15 cellular contexts compared by ENCODE assay signal in genomic region chr1:54857741-54858665, GRCh38. TPM values are rescaled to one million over a fixed set of nuclear protein-coding genes. Genes with fewer than 3 reads are reported as not detected.
DNase-seq lines count a peak whose midpoint lies in the region; ATAC-seq and TF ChIP-seq lines count a peak whose summit lies in the region.
"Had no signal": no experiment of that assay in that cellular context is flagged by ENCODE, and none has a peak within 500 bp of the region (broad histone marks: within the 10 kb centered on the region; RNA-seq: fewer than 3 reads in every experiment).

No MANE protein-coding gene starts in this region.

- peaks cover 4% of the 10 kb centered on the region for H3K79me1 ChIP-seq in trophoblast cell (ENCODE audit: low read length)

- intact Hi-C loops in Panc1 (cut with micrococcal nuclease; ENCODE audit: unreplicated experiment), result no loop called here

- no peaks in the 10 kb centered on the region for H3K4me1 ChIP-seq in Panc1 (ENCODE audit: control insufficient read depth, insufficient read depth, low read length)
- peaks cover 24 to 32% of the 10 kb centered on the region in 2 experiments for H3K4me1 ChIP-seq in trophoblast cell (ENCODE audit: control insufficient read depth in 1 of 2, insufficient read depth in 2 of 2, low read length in 2 of 2)

- H3K14ac ChIP-seq in trophoblast cell (ENCODE audit: low read length), result no peak overlapping the region

- H2BK12ac ChIP-seq in trophoblast cell (ENCODE audit: low read length), result no peak overlapping the region

- POLR2A ChIA-PET in Panc1 (lab: Charles Lee), result no interaction called here

- in situ Hi-C loops in Panc1 (cut with HindIII; ENCODE audit: low pct_unique_long_range_greater_than_20kb, low sequenced_read_pairs), result no loop called here

- H2BK5ac ChIP-seq in trophoblast cell (ENCODE audit: low read depth, low read length, poor library complexity), result no peak overlapping the region

- DNase-seq in EH (ENCODE audit: low read depth), result peak; percentile 75
- DNase-seq in Panc1 (ENCODE audit: low read depth, low spot score), result no peak
- DNase-seq in fibroblast of peridontal ligament (ENCODE audit: extremely low read depth), result peak; percentile 48
- DNase-seq in trophoblast cell, result peak; percentile 85
- DNase-seq in hypothalamus (lab: John Stamatoyannopoulos, UW), result no peak
- DNase-seq in NCI-H446 (lab: John Stamatoyannopoulos, UW), result no peak
- no peak for DNase-seq in DMS114 treated with DMSO at 0.1 percent for 48 hours (lab: John Stamatoyannopoulos, UW; ENCODE audit: unreplicated experiment)
- DNase-seq: activated CD4-positive, alpha-beta T cell treated with anti-CD3 and anti-CD28 coated beads for 48 hours; DMS53; effector memory CD8-positive, alpha-beta T cell; NCI-H1105 treated with DMSO at 0.1 percent for 48 hours; Right ventricle myocardium superior had no signal

- H3K23ac ChIP-seq in trophoblast cell (ENCODE audit: low read length), result no peak overlapping the region

- H3K9ac ChIP-seq in trophoblast cell (ENCODE audit: low read length), result no peak overlapping the region

- TF ChIP-seq CTCF in Panc1 (IDR thresholded peaks at IDR 0.05), result no peak

- no peaks in the 10 kb centered on the region; the same call in 1 of the 2 replicates for H3K36me3 ChIP-seq in Panc1 (ENCODE audit: control insufficient read depth, insufficient read depth, low read length)
- peaks cover 52 to 69% of the 10 kb centered on the region in 2 experiments for H3K36me3 ChIP-seq in trophoblast cell (ENCODE audit: control insufficient read depth in 1 of 2, insufficient read depth in 2 of 2, low read length in 2 of 2)

- no peak overlapping the region for H3K4ac ChIP-seq in trophoblast cell (ENCODE audit: low read depth, low read length)

- ATAC-seq in Panc1 (peak; percentile 32; the same call in 1 of the 2 replicates), HG03442 (IDR thresholded peaks at IDR 0.05; ENCODE audit: unreplicated experiment) (no peak)
- ATAC-seq: effector memory CD8-positive, alpha-beta T cell had no signal

- no peak overlapping the region for H4K91ac ChIP-seq in trophoblast cell (ENCODE audit: low read depth, low read length)

- CTCF ChIA-PET in Panc1 (lab: Charles Lee), result interaction anchor here (0.6 kb wide), 1 partner anchor 10 kb away, joined by 4 read pairs; no protein-coding TSS in a partner anchor

- H4K8ac ChIP-seq in trophoblast cell (ENCODE audit: low read depth, low read length), result no peak overlapping the region

- H3K27ac ChIP-seq in Panc1 (ENCODE audit: low read length) (no peak overlapping the region), trophoblast cell (ENCODE audit: low read depth, low read length) (no peak overlapping the region)

- no peak overlapping the region for H4K12ac ChIP-seq in trophoblast cell (ENCODE audit: low read depth, low read length)

- BruUV-seq in Panc1 (replicated peaks; lab: Mats Ljungman, UMichigan), result no TSS peak

- H3K27me3 ChIP-seq in Panc1 (ENCODE audit: control insufficient read depth, insufficient read depth, low read length), result no peaks in the 10 kb centered on the region
- no peaks in the 10 kb centered on the region for H3K27me3 ChIP-seq in trophoblast cell (ENCODE audit: insufficient read depth, low read length)

- H2AK5ac ChIP-seq in trophoblast cell (ENCODE audit: low read length), result no peak overlapping the region

- no peaks in the 10 kb centered on the region for H3K9me3 ChIP-seq in Panc1 (ENCODE audit: control insufficient read depth, insufficient read depth, low read depth, low read length)
- H3K9me3 ChIP-seq in trophoblast cell (ENCODE audit: insufficient read depth, low read depth, low read length), result no peaks in the 10 kb centered on the region

- H3K4me3 ChIP-seq in Panc1 (ENCODE audit: low read depth in 2 of 2, low read length in 2 of 2), result no peak overlapping the region
- H3K4me3 ChIP-seq in trophoblast cell (ENCODE audit: low read depth, low read length), result no peak overlapping the region

- H2BK120ac ChIP-seq in trophoblast cell (ENCODE audit: insufficient read depth, low read length, poor library complexity), result no peak overlapping the region

- peaks cover 1% of the 10 kb centered on the region for H3K79me2 ChIP-seq in trophoblast cell (ENCODE audit: control insufficient read depth, insufficient read depth, low read length, poor library complexity)

- H3K4me2 ChIP-seq in trophoblast cell (ENCODE audit: low read length), result no peak overlapping the region

- no peak overlapping the region for H3K18ac ChIP-seq in trophoblast cell (ENCODE audit: low read length)

- no CpG with 5 or more reads among the region's 9 CpGs for WGBS in trophoblast cell (ENCODE audit: extremely low coverage, insufficient coverage, insufficient read length)

- no peak overlapping the region for H2AFZ ChIP-seq in trophoblast cell (ENCODE audit: insufficient read depth, low read length, poor library complexity)

RNA-seq across cellular contexts. Expression of gene DHCR24, which starts 29.0 kb away (rescaled TPM):
- total RNA-seq in Panc1 (2021; ENCODE audit: unreplicated experiment), result 313 TPM
- polyA plus RNA-seq in Panc1 (2012; ENCODE audit: insufficient read length), result 287 TPM
- 120 and 123 TPM in 2 replicates for polyA plus RNA-seq in trophoblast cell (2013)

RNA-seq across cellular contexts. Expression of gene TTC22, which starts 56.9 kb away (rescaled TPM):
- 0.10 TPM for total RNA-seq in Panc1 (2021; ENCODE audit: unreplicated experiment)
- 0.08 TPM for polyA plus RNA-seq in Panc1 (2012; ENCODE audit: insufficient read length)
- 0.12 and 0.35 TPM in 2 replicates for polyA plus RNA-seq in trophoblast cell (2013)
- total RNA-seq: lung microvascular endothelial cell, Right ventricle myocardium superior, skeletal muscle tissue had no signal

Comparison
In these comparisons a context has a peak if more than half of its experiments do, and no peak if none do; other contexts are left out.
1. DNase-seq: peak in EH (single experiment), fibroblast of peridontal ligament (single experiment) and trophoblast cell (2 of 2); none in Panc1 (single experiment), hypothalamus (0 of 51), NCI-H446 (0 of 2) and DMS114 treated with DMSO at 0.1 percent for 48 hours (single experiment).